ENCODE assay signal across 8 cellular contexts in the genomic region with DNA sequence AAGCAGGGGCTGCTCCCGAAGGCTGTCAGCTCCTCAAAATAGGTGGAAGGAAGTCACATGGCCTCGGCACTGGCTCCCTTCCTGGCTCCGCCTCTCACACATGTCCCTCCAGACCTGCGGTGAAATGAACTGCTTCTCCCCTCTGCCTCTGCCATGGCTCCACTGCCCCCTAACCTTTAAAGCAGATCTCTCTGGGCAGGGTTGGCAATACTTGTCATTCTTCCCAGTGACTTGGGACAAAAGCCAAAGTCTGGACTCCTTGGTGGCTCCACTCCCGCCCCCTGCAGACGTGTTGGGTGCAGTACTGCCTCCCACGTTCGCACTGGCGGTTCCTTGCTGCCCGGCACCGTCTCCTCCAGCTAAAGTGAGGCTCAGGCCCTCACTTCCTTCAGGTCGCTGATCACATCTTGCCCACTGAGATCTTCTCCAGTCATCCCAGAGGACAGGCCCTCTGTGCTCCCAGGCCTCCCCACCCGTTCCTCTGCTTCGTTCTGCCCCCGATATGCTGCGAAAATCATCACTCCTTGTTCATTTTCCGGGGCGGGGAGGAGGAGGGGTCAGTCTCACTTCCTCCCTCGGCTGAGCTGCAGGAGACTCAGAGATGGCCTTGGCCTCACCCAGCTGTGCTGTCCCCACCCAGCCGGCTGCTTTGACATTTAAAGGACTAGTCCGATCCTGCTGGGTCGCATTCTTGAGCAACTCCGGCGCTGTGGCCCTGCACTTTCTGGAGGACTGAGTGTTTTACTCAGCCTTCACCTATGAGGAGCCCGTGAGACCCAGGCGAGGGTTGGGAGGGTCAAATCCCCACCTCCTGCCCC.
DNase-seq lines count a peak whose midpoint lies in the region; ATAC-seq and TF ChIP-seq lines count a peak whose summit lies in the region.

No MANE protein-coding gene starts in this region.

- intact Hi-C loops in esophagus squamous epithelium (cut with DNase I), result no loop called here

- peak overlapping the region; percentile 86 to 98 (median 95) for H3K4me3 Mint-ChIP-seq in naive B cell

- peak; percentile 65 for DNase-seq in Ammon's horn (ENCODE audit: low spot score)
- peak; percentile 81 for DNase-seq in NCI-H69 (lab: John Stamatoyannopoulos, UW)
- peak; percentile 43 for DNase-seq in activated T-cell treated with anti-CD3 and anti-CD28 coated beads for 48 hours (ENCODE audit: low read depth)
- no peak for DNase-seq in esophagus squamous epithelium (lab: John Stamatoyannopoulos, UW)
- peak; percentile 51 for DNase-seq in naive B cell

- H3K36me3 ChIP-seq in esophagus squamous epithelium, result no peaks in the 10 kb centered on the region

- H3K27me3 ChIP-seq in esophagus squamous epithelium, result no peaks in the 10 kb centered on the region

- WGBS in esophagus squamous epithelium, 2 donors, result 0 to 49% methylated on average over 1 to 15 of the region's 26 CpGs

- peak overlapping the region; percentile 81 to 95 (median 93) for H3K27ac Mint-ChIP-seq in naive B cell

- H3K4me1 Mint-ChIP-seq in naive B cell, result peaks cover 20 to 29% (median 24%) of the 10 kb centered on the region in 3 donors

- peaks cover 0 to 3% (median 0%) of the 10 kb centered on the region in 3 donors for H3K9me3 ChIP-seq in esophagus squamous epithelium

- peak in 5 of 6 experiments; percentile 37 to 64 (median 46) for TF ChIP-seq CTCF in esophagus squamous epithelium (IDR thresholded peaks at IDR 0.05)

- TF ChIP-seq POLR2A in esophagus squamous epithelium (IDR thresholded peaks at IDR 0.05), result peak in 1 of 4 donors; percentile 22

- peak overlapping the region; percentile 72 to 84 (median 82) for H3K27ac ChIP-seq in esophagus squamous epithelium
- H3K27ac ChIP-seq in temporal lobe (ENCODE audit: low read depth, low read length), result peak overlapping the region; percentile 77

- H3K9me3 Mint-ChIP-seq in naive B cell, result peaks cover 0 to 5% (median 2%) of the 10 kb centered on the region in 7 donors

- peaks cover 0 to 32% (median 12%) of the 10 kb centered on the region in 3 donors for H3K4me1 ChIP-seq in esophagus squamous epithelium

- peaks cover 0 to 8% of the 10 kb centered on the region in 2 donors for H3K36me3 Mint-ChIP-seq in naive B cell

- no peaks in the 10 kb centered on the region for H3K27me3 Mint-ChIP-seq in naive B cell

- ATAC-seq in GM18868 (IDR thresholded peaks at IDR 0.05; ENCODE audit: unreplicated experiment) (peak; percentile 73), HG03064 (IDR thresholded peaks at IDR 0.05; ENCODE audit: low read depth, unreplicated experiment) (peak; percentile 67), naive B cell (ENCODE audit: low read depth in 2 of 2) (peak; percentile 77 to 78)

- H3K4me3 ChIP-seq in esophagus squamous epithelium, result peak overlapping the region; percentile 13 to 55 (median 42)
